Comparison of ENCODE assay signal across 8 cellular contexts in genomic region chr22:32202539-32203180, GRCh38. TPM values are rescaled to one million over a fixed set of nuclear protein-coding genes. Genes with fewer than 3 reads are reported as not detected.
A peak's percentile ranks its signal among the peaks of the same experiment; 100 is the strongest.
DNase-seq lines count a peak whose midpoint lies in the region; ATAC-seq and TF ChIP-seq lines count a peak whose summit lies in the region.

No MANE protein-coding gene starts in this region.

- peaks cover 48% of the 10 kb centered on the region for H3K4me1 Mint-ChIP-seq in activated T-cell treated with anti-CD3 and anti-CD28 coated beads, Interleukin-2, amount 50 U/mL, for 4 hours (ENCODE audit: low read depth)

- no peak overlapping the region for H2BK12ac ChIP-seq in trophoblast cell (ENCODE audit: low read length)

- H3K79me2 ChIP-seq in trophoblast cell (ENCODE audit: control insufficient read depth, insufficient read depth, low read length, poor library complexity): no peaks in the 10 kb centered on the region

- ATAC-seq in activated T-cell treated with anti-CD3 and anti-CD28 coated beads, Interleukin-2, amount 50 U/mL, for 4 hours: peak; percentile 32 to 36
- ATAC-seq in GM19455 (IDR thresholded peaks at IDR 0.05; ENCODE audit: unreplicated experiment): no peak

- H3K9me3 ChIP-seq in trophoblast cell (ENCODE audit: insufficient read depth, low read depth, low read length): peaks cover 1% of the 10 kb centered on the region

- H4K8ac ChIP-seq in trophoblast cell (ENCODE audit: low read depth, low read length): no peak overlapping the region

- no peak overlapping the region for H3K14ac ChIP-seq in trophoblast cell (ENCODE audit: low read length)

- no peak overlapping the region for H3K27ac ChIP-seq in trophoblast cell (ENCODE audit: low read depth, low read length)

- no peak overlapping the region for H3K9ac ChIP-seq in trophoblast cell (ENCODE audit: low read length)

- no peak overlapping the region for H2AK5ac ChIP-seq in trophoblast cell (ENCODE audit: low read length)

- H4K91ac ChIP-seq in trophoblast cell (ENCODE audit: low read depth, low read length): no peak overlapping the region

- H3K4me1 ChIP-seq in trophoblast cell (ENCODE audit: control insufficient read depth in 1 of 2, insufficient read depth in 2 of 2, low read length in 2 of 2): peaks cover 5 to 10% of the 10 kb centered on the region in 2 experiments

- no CpG with 5 or more reads among the region's 29 CpGs for WGBS in trophoblast cell (ENCODE audit: extremely low coverage, insufficient coverage, insufficient read length)

- no peak overlapping the region for H2BK5ac ChIP-seq in trophoblast cell (ENCODE audit: low read depth, low read length, poor library complexity)

- H3K18ac ChIP-seq in trophoblast cell (ENCODE audit: low read length): no peak overlapping the region

- no peak overlapping the region for H3K4ac ChIP-seq in trophoblast cell (ENCODE audit: low read depth, low read length)

- no peak overlapping the region for H3K4me2 ChIP-seq in trophoblast cell (ENCODE audit: low read length)

- H3K23ac ChIP-seq in trophoblast cell (ENCODE audit: low read length): no peak overlapping the region

- H2AFZ ChIP-seq in trophoblast cell (ENCODE audit: insufficient read depth, low read length, poor library complexity): no peak overlapping the region

- H3K4me3 ChIP-seq in GM12864 (ENCODE audit: low read depth, low read length) (no peak overlapping the region), trophoblast cell (ENCODE audit: low read depth, low read length) (no peak overlapping the region)

- no peaks in the 10 kb centered on the region for H3K36me3 ChIP-seq in trophoblast cell (ENCODE audit: control insufficient read depth in 1 of 2, insufficient read depth in 2 of 2, low read length in 2 of 2)

- H3K79me1 ChIP-seq in trophoblast cell (ENCODE audit: low read length): no peaks in the 10 kb centered on the region

- H3K4me3 Mint-ChIP-seq in activated T-cell treated with anti-CD3 and anti-CD28 coated beads, Interleukin-2, amount 50 U/mL, for 4 hours: peak overlapping the region; percentile 73

- no peak for DNase-seq in AG09319 (ENCODE audit: extremely low read depth, low read depth)
- no peak for DNase-seq in GM12864 (ENCODE audit: low read depth)
- DNase-seq in NCI-H2227 (lab: John Stamatoyannopoulos, UW; ENCODE audit: unreplicated experiment): peak; percentile 56
- DNase-seq in activated T-cell treated with anti-CD3 and anti-CD28 coated beads, Interleukin-2, amount 50 U/mL, for 4 hours: no peak
- DNase-seq in foreskin melanocyte: peak; percentile 39
- peak; percentile 41 to 56 for DNase-seq in trophoblast cell
- DNase-seq in NCI-H187 treated with DMSO at 0.1 percent for 48 hours (lab: John Stamatoyannopoulos, UW): no peak

- no peak overlapping the region for H2BK120ac ChIP-seq in trophoblast cell (ENCODE audit: insufficient read depth, low read length, poor library complexity)

- TF ChIP-seq CTCF in AG09319 (IDR thresholded peaks at IDR 0.05; ENCODE audit: low read depth, low read length) (peak; percentile 39), GM12864 (IDR thresholded peaks at IDR 0.05; ENCODE audit: low read depth, low read length, missing control alignments) (peak; percentile 64)

- H3K27me3 ChIP-seq in trophoblast cell (ENCODE audit: insufficient read depth, low read length): peaks cover 12% of the 10 kb centered on the region

- no peaks in the 10 kb centered on the region for H3K9me3 Mint-ChIP-seq in activated T-cell treated with anti-CD3 and anti-CD28 coated beads, Interleukin-2, amount 50 U/mL, for 4 hours

- no peak overlapping the region for H4K12ac ChIP-seq in trophoblast cell (ENCODE audit: low read depth, low read length)

- no peaks in the 10 kb centered on the region for H3K36me3 Mint-ChIP-seq in activated T-cell treated with anti-CD3 and anti-CD28 coated beads, Interleukin-2, amount 50 U/mL, for 4 hours (ENCODE audit: insufficient read depth)

- peaks cover 8% of the 10 kb centered on the region for H3K27me3 Mint-ChIP-seq in activated T-cell treated with anti-CD3 and anti-CD28 coated beads, Interleukin-2, amount 50 U/mL, for 4 hours (ENCODE audit: low read depth)

RNA-seq across cellular contexts. Expression of gene RFPL2, which starts 2.2 kb away (rescaled TPM):
- not detected for total RNA-seq in activated T-cell treated with anti-CD3 and anti-CD28 coated beads, Interleukin-2, amount 50 U/mL, for 4 hours
- polyA plus RNA-seq in trophoblast cell (2013): not detected in 2 replicates

RNA-seq across cellular contexts. Expression of gene C22orf42, which starts 43.6 kb away (rescaled TPM):
- total RNA-seq in activated T-cell treated with anti-CD3 and anti-CD28 coated beads, Interleukin-2, amount 50 U/mL, for 4 hours: not detected
- polyA plus RNA-seq in trophoblast cell (2013): not detected in 2 replicates

RNA-seq across cellular contexts. Expression of gene SLC5A4, which starts 52.5 kb away (rescaled TPM):
- total RNA-seq in activated T-cell treated with anti-CD3 and anti-CD28 coated beads, Interleukin-2, amount 50 U/mL, for 4 hours: not detected
- polyA plus RNA-seq in trophoblast cell (2013): not detected in 2 replicates

Comparison
In these comparisons a context has a peak if more than half of its experiments do, and no peak if none do; other contexts are left out.
1. DNase-seq: peak in NCI-H2227 (single experiment), foreskin melanocyte (single experiment) and trophoblast cell (2 of 2); none in AG09319 (single experiment), GM12864 (single experiment), activated T-cell treated with anti-CD3 and anti-CD28 coated beads, Interleukin-2, amount 50 U/mL, for 4 hours (single experiment) and NCI-H187 treated with DMSO at 0.1 percent for 48 hours (single experiment).